8 cellular contexts compared by ENCODE assay signal in genomic region chr17:54901230-54901847, GRCh38. TPM values are rescaled to one million over a fixed set of nuclear protein-coding genes. Genes with fewer than 3 reads are reported as not detected.
DNase-seq lines count a peak whose midpoint lies in the region; ATAC-seq lines count a peak whose summit lies in the region.

No MANE protein-coding gene starts in this region.

- ATAC-seq in naive thymus-derived CD8-positive, alpha-beta T cell, result no peak

- peak overlapping the region; percentile 70 for H3K4me3 Mint-ChIP-seq in dendritic cell treated with granulocyte-macrophage colony-stimulating factor and Interleukin-4, amounts not matched to agents 40 ng/mL and 50 ng/mL, for 4 days
- peak overlapping the region in 7 of 10 donors; percentile 12 to 50 (median 35) for H3K4me3 Mint-ChIP-seq in naive thymus-derived CD8-positive, alpha-beta T cell

- intact Hi-C loops in dendritic cell treated with granulocyte-macrophage colony-stimulating factor and Interleukin-4, amounts not matched to agents 40 ng/mL and 50 ng/mL, for 4 days (cut with micrococcal nuclease), result no loop called here

- no peaks in the 10 kb centered on the region for H3K36me3 Mint-ChIP-seq in dendritic cell treated with granulocyte-macrophage colony-stimulating factor and Interleukin-4, amounts not matched to agents 40 ng/mL and 50 ng/mL, for 4 days (ENCODE audit: low read depth)
- no peaks in the 10 kb centered on the region for H3K36me3 Mint-ChIP-seq in naive thymus-derived CD8-positive, alpha-beta T cell

- POLR2A ChIA-PET in naive thymus-derived CD8-positive, alpha-beta T cell (lab: Charles Lee), result no interaction called here

- no peak overlapping the region for H3K27ac Mint-ChIP-seq in dendritic cell treated with granulocyte-macrophage colony-stimulating factor and Interleukin-4, amounts not matched to agents 40 ng/mL and 50 ng/mL, for 4 days
- no peak overlapping the region for H3K27ac Mint-ChIP-seq in naive thymus-derived CD8-positive, alpha-beta T cell

- DNase-seq in NCI-H2227 (lab: John Stamatoyannopoulos, UW; ENCODE audit: unreplicated experiment) (peak; percentile 35), NCI-H2227 treated with DMSO at 0.1 percent for 48 hours (lab: John Stamatoyannopoulos, UW) (no peak), NCI-H345 treated with DMSO at 0.1 percent for 48 hours (lab: John Stamatoyannopoulos, UW; ENCODE audit: unreplicated experiment) (peak; percentile 42), 8988T (no peak), epidermal melanocyte (ENCODE audit: insufficient read length, low spot score) (no peak), nucleus accumbens (lab: John Stamatoyannopoulos, UW) (no peak)
- no peak for DNase-seq in naive thymus-derived CD8-positive, alpha-beta T cell

- peaks cover 34% of the 10 kb centered on the region for H3K27me3 Mint-ChIP-seq in dendritic cell treated with granulocyte-macrophage colony-stimulating factor and Interleukin-4, amounts not matched to agents 40 ng/mL and 50 ng/mL, for 4 days
- peaks cover 18 to 39% (median 30%) of the 10 kb centered on the region in 5 donors for H3K27me3 Mint-ChIP-seq in naive thymus-derived CD8-positive, alpha-beta T cell

- peaks cover 7% of the 10 kb centered on the region for H3K4me1 Mint-ChIP-seq in dendritic cell treated with granulocyte-macrophage colony-stimulating factor and Interleukin-4, amounts not matched to agents 40 ng/mL and 50 ng/mL, for 4 days (ENCODE audit: low read depth)
- peaks cover 2 to 12% (median 7%) of the 10 kb centered on the region in 4 donors for H3K4me1 Mint-ChIP-seq in naive thymus-derived CD8-positive, alpha-beta T cell

- H3K9me3 Mint-ChIP-seq in dendritic cell treated with granulocyte-macrophage colony-stimulating factor and Interleukin-4, amounts not matched to agents 40 ng/mL and 50 ng/mL, for 4 days, result no peaks in the 10 kb centered on the region
- no peaks in the 10 kb centered on the region for H3K9me3 Mint-ChIP-seq in naive thymus-derived CD8-positive, alpha-beta T cell

RNA-seq across cellular contexts. Expression of gene TOM1L1, which starts 0.7 kb away (rescaled TPM):
- total RNA-seq in naive thymus-derived CD8-positive, alpha-beta T cell, result not detected
- polyA plus RNA-seq in naive thymus-derived CD8-positive, alpha-beta T cell, result not detected

Comparison
In these comparisons a context has a peak if more than half of its experiments do, and no peak if none do; other contexts are left out.
1. DNase-seq: peak in NCI-H2227 (single experiment) and NCI-H345 treated with DMSO at 0.1 percent for 48 hours (single experiment); none in NCI-H2227 treated with DMSO at 0.1 percent for 48 hours (single experiment), naive thymus-derived CD8-positive, alpha-beta T cell (0 of 10), 8988T (single experiment), epidermal melanocyte (single experiment) and nucleus accumbens (0 of 56).